9 cellular contexts compared by ENCODE assay signal in the genomic region with DNA sequence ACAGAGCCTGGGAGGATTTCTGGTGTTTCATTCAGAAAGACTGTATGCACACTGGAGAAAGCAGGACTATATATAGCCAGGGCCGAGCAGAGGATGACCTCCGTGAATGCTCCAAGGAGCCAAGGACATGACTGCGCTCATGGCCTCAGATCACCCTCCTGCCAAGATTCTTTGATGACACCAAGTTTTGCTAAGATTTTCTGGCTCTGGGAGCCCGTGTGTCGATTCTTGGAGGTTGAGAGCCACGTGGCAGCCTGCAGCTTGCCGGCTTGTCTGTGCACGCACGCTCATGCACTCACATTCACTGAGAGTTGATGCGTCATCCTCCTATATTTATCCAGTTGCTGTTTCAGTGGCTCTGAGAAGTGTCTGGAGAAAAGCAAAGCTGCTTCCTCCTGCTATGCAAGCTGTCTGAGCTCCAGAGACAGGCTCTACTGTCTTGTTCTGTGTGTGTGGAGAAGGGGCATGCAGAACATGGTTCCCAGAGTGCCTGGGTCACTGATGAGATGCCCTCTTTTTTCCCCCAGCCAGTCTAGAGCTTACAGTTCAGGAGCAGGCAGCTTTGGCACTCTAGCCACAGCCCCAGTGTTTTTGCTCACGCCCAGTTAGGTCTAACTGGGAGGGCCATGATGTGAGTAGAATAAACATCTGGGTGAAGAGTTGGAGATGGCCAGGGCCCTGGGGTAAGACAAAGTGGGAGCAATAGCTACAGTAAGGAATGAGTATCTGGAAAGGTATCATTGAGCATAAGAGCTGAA.
A peak's percentile ranks its signal among the peaks of the same experiment; 100 is the strongest.
DNase-seq lines count a peak whose midpoint lies in the region; FAIRE-seq and TF ChIP-seq lines count a peak whose summit lies in the region.
"Had no signal": no experiment of that assay in that cellular context is flagged by ENCODE, and none has a peak within 500 bp of the region (broad histone marks: within the 10 kb centered on the region; RNA-seq: fewer than 3 reads in every experiment).

No MANE protein-coding gene starts in this region.

- no peak for TF ChIP-seq CTCF in osteocyte (IDR thresholded peaks at IDR 0.05)

- H3K36me3 Mint-ChIP-seq in osteocyte (ENCODE audit: unreplicated experiment) = no peaks in the 10 kb centered on the region

- no peaks in the 10 kb centered on the region for H3K9me3 Mint-ChIP-seq in osteocyte (ENCODE audit: unreplicated experiment)

- TF ChIP-seq POLR2A in GM12891 (IDR thresholded peaks at IDR 0.05; ENCODE audit: low read depth, low read length) = no peak

- H3K4me1 Mint-ChIP-seq in osteocyte (ENCODE audit: unreplicated experiment) = peaks cover 23% of the 10 kb centered on the region

- DNase-seq in DMS53 (lab: John Stamatoyannopoulos, UW) (peak; percentile 95), NOMO-1 treated with DMSO at 0.1 percent for 48 hours (lab: John Stamatoyannopoulos, UW; ENCODE audit: unreplicated experiment) (peak; percentile 88), epithelial cell of prostate (ENCODE audit: low read depth, low spot score) (peak; percentile 85), osteocyte (ENCODE audit: extremely low spot score, unreplicated experiment) (no peak), GM12891 (ENCODE audit: insufficient read length, low spot score) (no peak)
- DNase-seq in activated CD4-positive, alpha-beta T cell treated with anti-CD3 and anti-CD28 coated beads, Interleukin-2, amount 50 U/mL, for 4 hours = no peak
- DNase-seq in effector CD4-positive, alpha-beta T cell = no peak
- no peak for DNase-seq in activated CD4-positive, alpha-beta T cell treated with anti-CD3 and anti-CD28 coated beads, Interleukin-2, amount 50 U/mL, for 1 hour
- DNase-seq: activated CD4-positive, alpha-beta T cell treated with anti-CD3 and anti-CD28 coated beads for 1 hour had no signal

- H3K4me3 Mint-ChIP-seq in osteocyte (ENCODE audit: unreplicated experiment) = no peak overlapping the region

- peak overlapping the region; percentile 64 for H3K27ac ChIP-seq in epithelial cell of prostate

- FAIRE-seq in GM12891 (lab: Jason Lieb, UNC) = no peak

- peak overlapping the region; percentile 86 for H3K27ac Mint-ChIP-seq in osteocyte (ENCODE audit: unreplicated experiment)

- peaks cover 3% of the 10 kb centered on the region for H3K27me3 Mint-ChIP-seq in osteocyte (ENCODE audit: unreplicated experiment)

TF ChIP-seq in GM12891, 5 proteins besides CTCF, POLR2A, EP300 and RAD21:
- TF ChIP-seq PAX5 (IDR thresholded peaks at IDR 0.05; ENCODE audit: insufficient read depth, low read length, severe bottlenecking) = no peak
- no peak for TF ChIP-seq SPI1 (IDR thresholded peaks at IDR 0.05; ENCODE audit: low read depth, low read length)
- TF ChIP-seq POU2F2 (IDR thresholded peaks at IDR 0.05; ENCODE audit: low read depth, low read length) = no peak
- TF ChIP-seq POLR2AphosphoS5 (IDR thresholded peaks at IDR 0.05; ENCODE audit: low read depth, low read length) = no peak

Comparison
In these comparisons a context has a peak if more than half of its experiments do, and no peak if none do; other contexts are left out.
1. DNase-seq: peak in DMS53 (single experiment), NOMO-1 treated with DMSO at 0.1 percent for 48 hours (single experiment) and epithelial cell of prostate (single experiment); none in osteocyte (single experiment), activated CD4-positive, alpha-beta T cell treated with anti-CD3 and anti-CD28 coated beads, Interleukin-2, amount 50 U/mL, for 4 hours (0 of 2), effector CD4-positive, alpha-beta T cell (single experiment), activated CD4-positive, alpha-beta T cell treated with anti-CD3 and anti-CD28 coated beads, Interleukin-2, amount 50 U/mL, for 1 hour (single experiment) and GM12891 (single experiment).